Comparison of ENCODE assay signal across 20 cellular contexts in genomic region chr4:74555843-74556242, GRCh38.
DNase-seq lines count a peak whose midpoint lies in the region; ATAC-seq, FAIRE-seq and TF ChIP-seq lines count a peak whose summit lies in the region.
"Had no signal": no experiment of that assay in that cellular context is flagged by ENCODE, and none has a peak within 500 bp of the region (broad histone marks: within the 10 kb centered on the region; RNA-seq: fewer than 3 reads in every experiment).

No MANE protein-coding gene starts in this region.

- 95 to 100% methylated on average over 1 of the region's 1 CpG for WGBS in GM23248 (ENCODE audit: low coverage in 1 of 2, low lambda C conversion rate in 2 of 2, missing lambda C conversion rate in 2 of 2), 2 experiments

- no peak overlapping the region for H2AFZ ChIP-seq in GM23248
- H2AFZ ChIP-seq: GM23338 had no signal

- H3K27ac ChIP-seq in foreskin keratinocyte: no peak overlapping the region
- H3K27ac ChIP-seq in GM23248: no peak overlapping the region
- H3K27ac ChIP-seq: 22Rv1, A549, C4-2B had no signal

- no peaks in the 10 kb centered on the region for H3K36me3 ChIP-seq in GM23248 (ENCODE audit: low read depth)

- no peaks in the 10 kb centered on the region for H4K20me1 ChIP-seq in GM23248 (ENCODE audit: insufficient read depth)

- H3K4me1 ChIP-seq in foreskin keratinocyte: no peaks in the 10 kb centered on the region
- no peaks in the 10 kb centered on the region for H3K4me1 ChIP-seq in GM23248 (ENCODE audit: insufficient read depth)
- H3K4me1 ChIP-seq: A549, Caco-2 had no signal

- H3K9ac ChIP-seq in GM23248: no peak overlapping the region

- FAIRE-seq in RCC 7860 (lab: Jason Lieb, UNC): peak; percentile 66
- FAIRE-seq: A549, G401.6, GM12891, GM18507, HTR-8/SVneo had no signal

- no peaks in the 10 kb centered on the region for H3K27me3 ChIP-seq in foreskin keratinocyte
- H3K27me3 ChIP-seq in GM23248 (replicated peaks; ENCODE audit: insufficient read depth): no peaks in the 10 kb centered on the region

- H3K9me3 ChIP-seq in GM23248 (ENCODE audit: low read depth): no peaks in the 10 kb centered on the region
- H3K9me3 ChIP-seq: A549, Caco-2 had no signal

- no peaks in the 10 kb centered on the region for H3K9me2 ChIP-seq in GM23248 (ENCODE audit: insufficient read depth)

- H3K4me3 ChIP-seq in GM23248: no peak overlapping the region
- H3K4me3 ChIP-seq: A549, GM23338 had no signal

- H3K79me2 ChIP-seq in GM23248 (ENCODE audit: insufficient read depth): no peaks in the 10 kb centered on the region

- ATAC-seq in foreskin keratinocyte: peak; percentile 37
- ATAC-seq: GM23338 had no signal

- no peak for TF ChIP-seq CTCF in foreskin keratinocyte (conservative IDR thresholded peaks at IDR 0.05)

- no peaks in the 10 kb centered on the region for H3F3A ChIP-seq in GM23248 (ENCODE audit: insufficient read depth)

- in situ Hi-C loops in GM23248 (cut with MboI): no loop called here

- no peak overlapping the region for H3K4me2 ChIP-seq in GM23248 (ENCODE audit: unreplicated experiment)
- H3K4me2 ChIP-seq: A549, GM23338 had no signal

- peak; percentile 41 for DNase-seq in DMS53 (lab: John Stamatoyannopoulos, UW)
- no peak for DNase-seq in DMS53 treated with DMSO at 0.1 percent for 48 hours (lab: John Stamatoyannopoulos, UW; ENCODE audit: unreplicated experiment)
- DNase-seq in RCC 7860 (ENCODE audit: low spot score): no peak
- DNase-seq in foreskin keratinocyte: no peak
- no peak for DNase-seq in stimulated activated naive CD4-positive, alpha-beta T cell (lab: John Stamatoyannopoulos, UW)
- no peak for DNase-seq in GM23248
- DNase-seq in T-helper 1 cell: no peak
- DNase-seq: AML-193; Caco-2; CD4-positive, alpha-beta T cell; DND-41; H7 had no signal
